ENCODE assay signal across 8 cellular contexts in genomic region chr1:207963429-207964194, GRCh38. TPM values are rescaled to one million over a fixed set of nuclear protein-coding genes. Genes with fewer than 3 reads are reported as not detected.
DNase-seq lines count a peak whose midpoint lies in the region; ATAC-seq and TF ChIP-seq lines count a peak whose summit lies in the region.

No MANE protein-coding gene starts in this region.

- H4K20me1 ChIP-seq in GM23338 (replicated peaks; ENCODE audit: insufficient read depth) = no peaks in the 10 kb centered on the region

- H3K9me2 ChIP-seq in GM23338 (ENCODE audit: insufficient read depth) = no peaks in the 10 kb centered on the region

- H3K27ac ChIP-seq in GM23338 (ENCODE audit: low read depth) = no peak overlapping the region

- peak overlapping the region; percentile 87 for H3K4me2 ChIP-seq in GM23338

- H3K27me3 Mint-ChIP-seq in GM23338 (ENCODE audit: insufficient read depth, low read depth, poor library complexity) = peaks cover 41% of the 10 kb centered on the region

- peak; percentile 67 for ATAC-seq in GM23338

- DNase-seq in ELR (ENCODE audit: low read depth) (peak; percentile 84), GM23338 (ENCODE audit: low spot score) (peak; percentile 89), LHCN-M2 (ENCODE audit: low read depth) (peak; percentile 79), SHP77 (lab: John Stamatoyannopoulos, UW) (peak; percentile 40 to 77), foreskin fibroblast (peak; percentile 78 to 95), stromal cell of bone marrow (ENCODE audit: low read depth) (peak; percentile 60)
- DNase-seq in activated gamma-delta T cell treated with anti-CD3 and anti-CD28 coated beads, Interleukin-2, amount 50 U/mL, for 16 hours (ENCODE audit: low read depth) = peak; percentile 68

- H3K4me3 ChIP-seq in GM23338 (peak overlapping the region; percentile 61), foreskin fibroblast (ENCODE audit: low read depth in 1 of 2, low read length in 2 of 2) (peak overlapping the region; percentile 51 to 64), neuron (ENCODE audit: low read length) (peak overlapping the region; percentile 49)

- H3K36me3 ChIP-seq in GM23338 (ENCODE audit: insufficient read depth) (no peaks in the 10 kb centered on the region), neuron (ENCODE audit: insufficient read depth, low read length) (no peaks in the 10 kb centered on the region)

- H3K27me3 ChIP-seq in GM23338 (ENCODE audit: insufficient read depth) = peaks cover 55% of the 10 kb centered on the region
- peaks cover 25% of the 10 kb centered on the region for H3K27me3 ChIP-seq in neuron (ENCODE audit: insufficient read depth, low read length)

- H3F3A ChIP-seq in GM23338 (replicated peaks; ENCODE audit: low read depth) = no peaks in the 10 kb centered on the region

- no peak overlapping the region for H3K27ac Mint-ChIP-seq in GM23338

- H2AFZ ChIP-seq in GM23338 (peak overlapping the region; percentile 98), neuron (ENCODE audit: low read depth, low read length) (peak overlapping the region; percentile 75)

- H3K4me3 Mint-ChIP-seq in GM23338 = peak overlapping the region; percentile 80

- H3K9me3 ChIP-seq in neuron (ENCODE audit: low read length) = peaks cover 4% of the 10 kb centered on the region

- no peaks in the 10 kb centered on the region for H3K9me3 Mint-ChIP-seq in GM23338

- peaks cover 17% of the 10 kb centered on the region; the same call in 1 of the 2 replicates for H3K4me1 ChIP-seq in GM23338 (ENCODE audit: insufficient read depth)
- peaks cover 7% of the 10 kb centered on the region for H3K4me1 ChIP-seq in neuron (ENCODE audit: insufficient read depth, low read length)

- TF ChIP-seq CTCF in GM23338 (conservative IDR thresholded peaks at IDR 0.05; ENCODE audit: low read depth in 2 of 2) (peak; percentile 74 to 98), foreskin fibroblast (IDR thresholded peaks at IDR 0.05; ENCODE audit: low read depth, low read length) (peak; percentile 80)

- H3K36me3 Mint-ChIP-seq in GM23338 (ENCODE audit: low read depth) = no peaks in the 10 kb centered on the region

- peaks cover 17% of the 10 kb centered on the region for H3K4me1 Mint-ChIP-seq in GM23338

- no peaks in the 10 kb centered on the region for H3K79me2 ChIP-seq in GM23338 (replicated peaks; ENCODE audit: insufficient read depth)

TF ChIP-seq in GM23338, 12 proteins besides CTCF, POLR2A, EP300 and RAD21:
- no peak for TF ChIP-seq ZNF331 (CRISPR knock-in tag; IDR thresholded peaks at IDR 0.05; ENCODE audit: low read depth)
- peak; percentile 92 for TF ChIP-seq POLR2AphosphoS5 (IDR thresholded peaks at IDR 0.05; ENCODE audit: low read depth)

RNA-seq across cellular contexts. Expression of gene CD34, which starts 52.7 kb away (rescaled TPM):
- 0.07 and 0.23 TPM in 2 replicates for total RNA-seq in GM23338 (2014; rRNA removed; shearing (Covaris generic))
- 0.09 and 0.18 TPM in 2 replicates for polyA plus RNA-seq in GM23338 (2016; fragmentation: Nextera tagmentation; extraction: Ambion mirVana)
- total RNA-seq in LHCN-M2 (2014; rRNA removed) = 1.2 and 2.1 TPM in 2 replicates
- 1.8 TPM for polyA plus RNA-seq in LHCN-M2 (2012)
